ENCODE assay signal across 16 cellular contexts in genomic region chr9:130020618-130021017, GRCh38. TPM values are rescaled to one million over a fixed set of nuclear protein-coding genes. Genes with fewer than 3 reads are reported as not detected.
DNase-seq lines count a peak whose midpoint lies in the region; ATAC-seq and TF ChIP-seq lines count a peak whose summit lies in the region.
"Had no signal": no experiment of that assay in that cellular context is flagged by ENCODE, and none has a peak within 500 bp of the region (broad histone marks: within the 10 kb centered on the region; RNA-seq: fewer than 3 reads in every experiment).

No MANE protein-coding gene starts in this region.

- TF ChIP-seq EP300 in tibial nerve (IDR thresholded peaks at IDR 0.05) = no peak

- H3K27me3 Mint-ChIP-seq in T-cell = no peaks in the 10 kb centered on the region

- H3K27ac ChIP-seq in esophagus squamous epithelium (peak overlapping the region in 3 of 4 donors; percentile 50 to 78 (median 65)), tibial nerve (peak overlapping the region in 2 of 4 donors; percentile 2 to 70)
- H3K27ac ChIP-seq: brain microvascular endothelial cell, SK-N-MC had no signal

- H3K27me3 ChIP-seq in esophagus squamous epithelium (no peaks in the 10 kb centered on the region), tibial nerve (no peaks in the 10 kb centered on the region)
- H3K27me3 ChIP-seq: brain microvascular endothelial cell had no signal

- no peak for TF ChIP-seq CTCF in esophagus squamous epithelium (IDR thresholded peaks at IDR 0.05)
- no peak for TF ChIP-seq CTCF in tibial nerve (IDR thresholded peaks at IDR 0.05)

- H3K36me3 ChIP-seq in esophagus squamous epithelium = peaks cover 0 to 9% (median 0%) of the 10 kb centered on the region in 3 donors
- peaks cover 0 to 9% (median 0%) of the 10 kb centered on the region in 3 donors for H3K36me3 ChIP-seq in tibial nerve
- H3K36me3 ChIP-seq: brain microvascular endothelial cell had no signal

- CTCF ChIA-PET in T-cell (lab: Charles Lee) = interaction anchor here in 1 of 2 donors (0.7 kb wide), 1 partner anchor 10 kb away, joined by 3 read pairs; no protein-coding TSS in a partner anchor

- no peak for ATAC-seq in T-cell (replicated peaks in 1 of 4)
- ATAC-seq in stimulated activated effector memory CD8-positive, alpha-beta T cell treated with anti-CD3 and anti-CD28 coated beads, Interleukin-12 subunit alpha, Interleukin-12 subunit beta, amount 100 ng/mL, for 72 hours = no peak
- ATAC-seq: esophagus mucosa had no signal

- peaks cover 24% of the 10 kb centered on the region for H3K36me3 Mint-ChIP-seq in T-cell
- H3K36me3 Mint-ChIP-seq in stimulated activated effector memory CD8-positive, alpha-beta T cell treated with anti-CD3 and anti-CD28 coated beads, Interleukin-12 subunit alpha, Interleukin-12 subunit beta, amount 100 ng/mL, for 72 hours = peaks cover 18% of the 10 kb centered on the region

- peak overlapping the region in 2 of 3 donors; percentile 7 to 9 for H3K4me3 Mint-ChIP-seq in T-cell
- H3K4me3 Mint-ChIP-seq in stimulated activated effector memory CD8-positive, alpha-beta T cell treated with anti-CD3 and anti-CD28 coated beads, Interleukin-12 subunit alpha, Interleukin-12 subunit beta, amount 100 ng/mL, for 72 hours = peak overlapping the region; percentile 61
- H3K4me3 Mint-ChIP-seq: neural crest cell had no signal

- DNase-seq in G401 (ENCODE audit: low spot score) (peak; percentile 60), T-cell (no peak), esophagus squamous epithelium (lab: John Stamatoyannopoulos, UW) (no peak), NCI-H345 treated with DMSO at 0.1 percent for 48 hours (lab: John Stamatoyannopoulos, UW; ENCODE audit: unreplicated experiment) (no peak), HPDE6-E6E7 (ENCODE audit: extremely low spot score) (no peak), tibial nerve (ENCODE audit: low spot score in 2 of 2) (no peak)
- DNase-seq in stimulated activated effector memory CD8-positive, alpha-beta T cell treated with anti-CD3 and anti-CD28 coated beads, Interleukin-12 subunit alpha, Interleukin-12 subunit beta, amount 100 ng/mL, for 72 hours (ENCODE audit: low spot score in 2 of 2) = no peak
- DNase-seq: activated CD4-positive, alpha-beta T cell treated with anti-CD3 and anti-CD28 coated beads, Interleukin-2, amount 50 U/mL, for 4 hours; brain microvascular endothelial cell; Caco-2; NCI-H1436; NCI-H748 treated with DMSO at 0.1 percent for 48 hours had no signal

- peak overlapping the region; percentile 55 to 71 for H3K27ac Mint-ChIP-seq in T-cell
- H3K27ac Mint-ChIP-seq in stimulated activated effector memory CD8-positive, alpha-beta T cell treated with anti-CD3 and anti-CD28 coated beads, Interleukin-12 subunit alpha, Interleukin-12 subunit beta, amount 100 ng/mL, for 72 hours = peak overlapping the region; percentile 99

- peaks cover 0 to 3% (median 2%) of the 10 kb centered on the region in 3 donors for H3K9me3 Mint-ChIP-seq in T-cell
- H3K9me3 Mint-ChIP-seq in stimulated activated effector memory CD8-positive, alpha-beta T cell treated with anti-CD3 and anti-CD28 coated beads, Interleukin-12 subunit alpha, Interleukin-12 subunit beta, amount 100 ng/mL, for 72 hours = no peaks in the 10 kb centered on the region

- peaks cover 74 to 83% (median 75%) of the 10 kb centered on the region in 3 donors for H3K4me1 Mint-ChIP-seq in T-cell
- peaks cover 84% of the 10 kb centered on the region for H3K4me1 Mint-ChIP-seq in stimulated activated effector memory CD8-positive, alpha-beta T cell treated with anti-CD3 and anti-CD28 coated beads, Interleukin-12 subunit alpha, Interleukin-12 subunit beta, amount 100 ng/mL, for 72 hours

- H3K4me3 ChIP-seq in esophagus squamous epithelium (no peak overlapping the region), tibial nerve (no peak overlapping the region)
- H3K4me3 ChIP-seq: SK-N-MC, smooth muscle cell had no signal

- POLR2A ChIA-PET in T-cell (lab: Charles Lee) = interaction anchor here in 1 of 2 donors (0.6 kb wide), 1 partner anchor 26 kb away, joined by 6 read pairs; no protein-coding TSS in a partner anchor

- in situ Hi-C loops in G401 (cut with HindIII; ENCODE audit: low sequenced_read_pairs) = no loop called here

- intact Hi-C loops in esophagus squamous epithelium (cut with DNase I) = no loop called here

- H3K9me3 ChIP-seq in esophagus squamous epithelium (peaks cover 0 to 6% (median 0%) of the 10 kb centered on the region in 3 donors), tibial nerve (peaks cover 0 to 4% (median 0%) of the 10 kb centered on the region in 4 donors)

- 47 to 64% methylated on average over 7 of the region's 7 CpGs for WGBS in esophagus squamous epithelium, 2 donors
- 41 to 47% methylated on average over 7 of the region's 7 CpGs for WGBS in tibial nerve, 2 donors

- TF ChIP-seq POLR2A in esophagus squamous epithelium (IDR thresholded peaks at IDR 0.05) (no peak), tibial nerve (IDR thresholded peaks at IDR 0.05) (no peak)

- peaks cover 7 to 58% (median 30%) of the 10 kb centered on the region in 3 donors for H3K4me1 ChIP-seq in esophagus squamous epithelium
- H3K4me1 ChIP-seq in tibial nerve = peaks cover 0 to 48% (median 11%) of the 10 kb centered on the region in 4 donors

RNA-seq across cellular contexts. Expression of gene FNBP1, which starts 22.4 kb away (rescaled TPM):
- 7.5 and 16.6 TPM in 2 replicates for total RNA-seq in G401 (2014; rRNA removed; shearing (Covaris generic))
- total RNA-seq in T-cell = 100 to 1,000 TPM; 166 to 211 (median 182) TPM
- 10 to 100 TPM; 19.7 to 47.7 (median 26.2) TPM for total RNA-seq in esophagus squamous epithelium
- total RNA-seq in tibial nerve = 100 to 1,000 TPM in 1 of 4 donors, 10 to 100 TPM in 3; 77.0 to 114 (median 86.4) TPM

RNA-seq across cellular contexts. Expression of gene GPR107, which starts 33.1 kb away (rescaled TPM):
- total RNA-seq in G401 (2014; rRNA removed; shearing (Covaris generic)) = 8.6 and 9.7 TPM in 2 replicates
- total RNA-seq in T-cell (10 to 100 TPM; 21.3 to 29.1 (median 22.1) TPM), esophagus squamous epithelium (10 to 100 TPM; 18.9 to 27.0 (median 23.2) TPM), tibial nerve (10 to 100 TPM; 19.3 to 36.1 (median 28.9) TPM)
